ENCODE assay signal across 26 cellular contexts in the genomic region with DNA sequence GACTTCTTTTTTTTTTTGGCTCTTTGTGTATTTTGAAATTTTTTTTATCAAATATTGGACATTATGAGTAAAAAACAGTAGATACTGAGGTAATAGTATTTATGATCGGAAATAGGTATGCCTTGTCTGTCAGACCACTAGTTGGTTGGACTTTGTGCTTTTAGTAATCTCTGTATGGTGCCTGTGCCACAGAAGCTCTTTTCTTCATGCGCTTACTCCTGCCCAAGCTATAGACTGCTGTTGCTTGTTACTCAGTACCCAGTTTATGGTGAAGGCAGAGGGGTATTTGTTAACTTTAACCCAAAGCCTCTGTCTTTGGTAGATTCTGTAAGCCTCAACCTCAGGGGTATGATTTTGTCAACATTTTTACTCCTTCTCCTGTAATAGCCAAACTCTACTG.
"Had no signal": no experiment of that assay in that cellular context is flagged by ENCODE, and none has a peak within 500 bp of the region (broad histone marks: within the 10 kb centered on the region; RNA-seq: fewer than 3 reads in every experiment).

No MANE protein-coding gene starts in this region.

- H3K4me3 ChIP-seq: left lung, lower lobe of right lung, ovary, right atrium auricular region, skin epidermis, stomach, testis, thyroid gland, transverse colon, upper lobe of left lung, vagina had no signal

- H3K27ac ChIP-seq: left lung, lower lobe of right lung, ovary, right atrium auricular region, skin epidermis, stomach, testis, thyroid gland, transverse colon, upper lobe of left lung, vagina had no signal

- H3K27me3 ChIP-seq: left lung, ovary, right atrium auricular region, stomach, testis, thyroid gland, transverse colon, upper lobe of left lung, vagina had no signal

- H3K9me3 ChIP-seq: left lung, lower lobe of right lung, ovary, right atrium auricular region, stomach, testis, thyroid gland, upper lobe of left lung, vagina had no signal

- H3K27ac Mint-ChIP-seq: natural killer cell treated with Interleukin-12 subunit alpha and Interleukin-12 subunit beta and Interleukin-15 and Interleukin-18, amount 100 ng/mL, for 72 hours; progenitor cell of endocrine pancreas; stimulated activated naive B cell treated with anti-CD40 and anti-IgM and Interleukin-4, amounts not matched to agents 10 μg/mL and 1 μg/mL and 100 μg/mL, for 72 hours had no signal

- DNase-seq: hypothalamus; immature natural killer cell; kidney; left colon; left lung; lower lobe of right lung; mammary epithelial cell; mesenchymal stem cell; ovary; stimulated activated CD4-positive, alpha-beta T cell treated with anti-CD3 and anti-CD28 coated beads, Interleukin-12 subunit alpha, Interleukin-12 subunit beta, amount 100 ng/mL, for 4 hours; stimulated activated CD4-positive, alpha-beta T cell treated with anti-CD3 and anti-CD28 coated beads, Interleukin-15, amount 100 ng/mL, for 24 hours; stimulated activated CD4-positive, alpha-beta T cell treated with anti-CD3 and anti-CD28 coated beads, Interleukin-2, amount 100 ng/mL, for 24 hours; stimulated activated CD4-positive, alpha-beta T cell treated with anti-CD3 and anti-CD28 coated beads, Interleukin-4, amount 100 ng/mL, for 1 hour; stimulated activated naive B cell treated with anti-CD40 and anti-IgM and Interleukin-4, amounts not matched to agents 10 μg/mL and 1 μg/mL and 100 μg/mL, for 72 hours; stimulated activated naive CD8-positive, alpha-beta T cell treated with anti-CD3 and anti-CD28 coated beads, Interleukin-15, Interleukin-2, amounts not matched to agents 100 U/mL and 50 U/mL, for 24 hours; stomach; testis; thyroid gland; transverse colon; upper lobe of left lung had no signal

- H3K4me3 Mint-ChIP-seq: immature natural killer cell; natural killer cell treated with Interleukin-12 subunit alpha and Interleukin-12 subunit beta and Interleukin-15 and Interleukin-18, amount 100 ng/mL, for 72 hours; stimulated activated naive B cell treated with anti-CD40 and anti-IgM and Interleukin-4, amounts not matched to agents 10 μg/mL and 1 μg/mL and 100 μg/mL, for 72 hours had no signal

- ATAC-seq: left colon; left lung; lower lobe of right lung; natural killer cell treated with Interleukin-12 subunit alpha and Interleukin-12 subunit beta and Interleukin-15 and Interleukin-18, amount 100 ng/mL, for 72 hours; sciatic nerve; stimulated activated naive B cell treated with anti-CD40 and anti-IgM and Interleukin-4, amounts not matched to agents 10 μg/mL and 1 μg/mL and 100 μg/mL, for 72 hours; stimulated activated naive CD8-positive, alpha-beta T cell treated with anti-CD3 and anti-CD28 coated beads, Interleukin-15, Interleukin-2, amounts not matched to agents 100 U/mL and 50 U/mL, for 24 hours had no signal

- H3K36me3 ChIP-seq: ovary had no signal

- H3K27me3 Mint-ChIP-seq: natural killer cell treated with Interleukin-12 subunit alpha and Interleukin-12 subunit beta and Interleukin-15 and Interleukin-18, amount 100 ng/mL, for 72 hours; progenitor cell of endocrine pancreas; stimulated activated naive B cell treated with anti-CD40 and anti-IgM and Interleukin-4, amounts not matched to agents 10 μg/mL and 1 μg/mL and 100 μg/mL, for 72 hours had no signal

- H3K4me1 ChIP-seq: lower lobe of right lung, right atrium auricular region, testis, thyroid gland, transverse colon, upper lobe of left lung, vagina had no signal

- H3K9me3 Mint-ChIP-seq: immature natural killer cell; natural killer cell treated with Interleukin-12 subunit alpha and Interleukin-12 subunit beta and Interleukin-15 and Interleukin-18, amount 100 ng/mL, for 72 hours had no signal
